ENCODE assay signal across 1 cellular context in genomic region chr12:64759035-64759894, GRCh38.
TF ChIP-seq lines count a peak whose summit lies in the region.

Gene GNS, minus strand, starts transcription at chr12:64759406. Its CDS starts 130 bp downstream, at chr12:64759276.

TF ChIP-seq in HepG2, 621 proteins besides CTCF, POLR2A, EP300 and RAD21 (continued from another document and continues in another):
- TF ChIP-seq, protein P1, sequence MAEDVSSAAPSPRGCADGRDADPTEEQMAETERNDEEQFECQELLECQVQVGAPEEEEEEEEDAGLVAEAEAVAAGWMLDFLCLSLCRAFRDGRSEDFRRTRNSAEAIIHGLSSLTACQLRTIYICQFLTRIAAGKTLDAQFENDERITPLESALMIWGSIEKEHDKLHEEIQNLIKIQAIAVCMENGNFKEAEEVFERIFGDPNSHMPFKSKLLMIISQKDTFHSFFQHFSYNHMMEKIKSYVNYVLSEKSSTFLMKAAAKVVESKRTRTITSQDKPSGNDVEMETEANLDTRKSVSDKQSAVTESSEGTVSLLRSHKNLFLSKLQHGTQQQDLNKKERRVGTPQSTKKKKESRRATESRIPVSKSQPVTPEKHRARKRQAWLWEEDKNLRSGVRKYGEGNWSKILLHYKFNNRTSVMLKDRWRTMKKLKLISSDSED (CRISPR knock-in tag; IDR thresholded peaks at IDR 0.05), result no peak
- TF ChIP-seq STAT5B (CRISPR knock-in tag; IDR thresholded peaks at IDR 0.05), result no peak
- peak; percentile 66; the same call in 1 of the 2 replicates for TF ChIP-seq ZSCAN25 (CRISPR knock-in tag; IDR thresholded peaks at IDR 0.05)
- TF ChIP-seq, protein P2, sequence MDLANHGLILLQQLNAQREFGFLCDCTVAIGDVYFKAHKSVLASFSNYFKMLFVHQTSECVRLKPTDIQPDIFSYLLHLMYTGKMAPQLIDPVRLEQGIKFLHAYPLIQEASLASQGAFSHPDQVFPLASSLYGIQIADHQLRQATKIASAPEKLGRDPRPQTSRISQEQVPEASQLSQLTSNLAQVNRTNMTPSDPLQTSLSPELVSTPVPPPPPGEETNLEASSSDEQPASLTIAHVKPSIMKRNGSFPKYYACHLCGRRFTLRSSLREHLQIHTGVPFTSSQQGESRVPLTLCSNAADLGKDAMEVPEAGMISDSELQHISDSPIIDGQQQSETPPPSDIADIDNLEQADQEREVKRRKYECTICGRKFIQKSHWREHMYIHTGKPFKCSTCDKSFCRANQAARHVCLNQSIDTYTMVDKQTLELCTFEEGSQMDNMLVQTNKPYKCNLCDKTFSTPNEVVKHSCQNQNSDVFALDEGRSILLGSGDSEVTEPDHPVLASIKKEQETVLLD (CRISPR knock-in tag; IDR thresholded peaks at IDR 0.05; ENCODE audit: low read depth), result peak; percentile 100
- peak; percentile 61 for TF ChIP-seq ARID5B (CRISPR knock-in tag; IDR thresholded peaks at IDR 0.05)
- TF ChIP-seq MLXIP (CRISPR knock-in tag; IDR thresholded peaks at IDR 0.05; ENCODE audit: borderline replicate concordance), result peak; percentile 65; the same call in 1 of the 2 replicates
- TF ChIP-seq HDAC1 (CRISPR knock-in tag; IDR thresholded peaks at IDR 0.05), result peak; percentile 95
- TF ChIP-seq SP1 (IDR thresholded peaks at IDR 0.05), result no peak
- TF ChIP-seq SP1 (CRISPR knock-in tag; IDR thresholded peaks at IDR 0.05), result peak; percentile 97
- peak; percentile 48 for TF ChIP-seq DMAP1 (CRISPR knock-in tag; IDR thresholded peaks at IDR 0.05)
- peak; percentile 29; the same call in 1 of the 2 replicates for TF ChIP-seq BRF2 (CRISPR knock-in tag; IDR thresholded peaks at IDR 0.05)
- TF ChIP-seq ARID4A (CRISPR knock-in tag; IDR thresholded peaks at IDR 0.05; ENCODE audit: borderline replicate concordance), result peak; percentile 97
- peak; percentile 43; the same call in 1 of the 2 replicates for TF ChIP-seq ERF (CRISPR knock-in tag; IDR thresholded peaks at IDR 0.05)
- TF ChIP-seq NR2F2 (IDR thresholded peaks at IDR 0.05; ENCODE audit: borderline replicate concordance, low read depth), result peak; percentile 81
- peak; percentile 77; the same call in 1 of the 2 replicates for TF ChIP-seq ZNF136 (CRISPR knock-in tag; IDR thresholded peaks at IDR 0.05; ENCODE audit: low read depth)
- TF ChIP-seq CENPBD1 (CRISPR knock-in tag; IDR thresholded peaks at IDR 0.05; ENCODE audit: borderline replicate concordance, low read depth), result 0 out of 2 replicates have a peak, but pooled peaks have one; percentile 58
- no peak for TF ChIP-seq GABPA (IDR thresholded peaks at IDR 0.05; ENCODE audit: low read depth, low read length)
- TF ChIP-seq GABPA (CRISPR knock-in tag; IDR thresholded peaks at IDR 0.05; ENCODE audit: low read depth), result no peak
- TF ChIP-seq ZMYM2 (CRISPR knock-in tag; IDR thresholded peaks at IDR 0.05), result 0 out of 2 replicates have a peak, but pooled peaks have one; percentile 51
- no peak for TF ChIP-seq HNRNPL (IDR thresholded peaks at IDR 0.05; ENCODE audit: low read depth, low read length)
- peak; percentile 61; the same call in 1 of the 2 replicates for TF ChIP-seq SNAPC2 (CRISPR knock-in tag; IDR thresholded peaks at IDR 0.05)
- TF ChIP-seq YEATS2 (CRISPR knock-in tag; IDR thresholded peaks at IDR 0.05; ENCODE audit: borderline replicate concordance), result peak; percentile 72; the same call in 1 of the 2 replicates
- no peak for TF ChIP-seq ZNF644 (CRISPR knock-in tag; IDR thresholded peaks at IDR 0.05; ENCODE audit: low read depth)
- peak; percentile 62 for TF ChIP-seq AGO1 (IDR thresholded peaks at IDR 0.05; ENCODE audit: low read depth, low read length, poor library complexity, severe bottlenecking)
- TF ChIP-seq ZNF101 (CRISPR knock-in tag; IDR thresholded peaks at IDR 0.05; ENCODE audit: borderline replicate concordance, low read depth), result no peak
- TF ChIP-seq CREBL2 (CRISPR knock-in tag; IDR thresholded peaks at IDR 0.05; ENCODE audit: borderline replicate concordance), result no peak
- TF ChIP-seq ARHGAP35 (CRISPR knock-in tag; IDR thresholded peaks at IDR 0.05; ENCODE audit: borderline replicate concordance), result peak; percentile 41; the same call in 1 of the 2 replicates
- TF ChIP-seq GABPB1 (CRISPR knock-in tag; IDR thresholded peaks at IDR 0.05), result peak; percentile 82
- peak; percentile 78; the same call in 1 of the 2 replicates for TF ChIP-seq ZBTB20 (CRISPR knock-in tag; IDR thresholded peaks at IDR 0.05; ENCODE audit: borderline replicate concordance, low read depth)
- TF ChIP-seq ISL2 (CRISPR knock-in tag; IDR thresholded peaks at IDR 0.05), result no peak; the same call in 1 of the 2 replicates
- no peak for TF ChIP-seq JARID2 (CRISPR knock-in tag; IDR thresholded peaks at IDR 0.05; ENCODE audit: insufficient replicate concordance)
- TF ChIP-seq ZNF629 (CRISPR knock-in tag; conservative IDR thresholded peaks at IDR 0.05), result no peak
- TF ChIP-seq ZNF225 (CRISPR knock-in tag; IDR thresholded peaks at IDR 0.05), result peak; percentile 89; the same call in 1 of the 2 replicates
- peak; percentile 53 for TF ChIP-seq ASH2L (IDR thresholded peaks at IDR 0.05; ENCODE audit: insufficient read length, low read depth, low read length)
- TF ChIP-seq ZFX (CRISPR knock-in tag; IDR thresholded peaks at IDR 0.05; ENCODE audit: low read depth), result peak; percentile 38; the same call in 1 of the 2 replicates
- TF ChIP-seq KLF15 (CRISPR knock-in tag; IDR thresholded peaks at IDR 0.05; ENCODE audit: borderline replicate concordance), result 0 out of 2 replicates have a peak, but pooled peaks have one; percentile 58
- TF ChIP-seq HMGXB4 (CRISPR knock-in tag; IDR thresholded peaks at IDR 0.05; ENCODE audit: borderline replicate concordance in 1 of 2, low read depth in 1 of 2), result peak in 1 of 2 experiments; percentile 53; a peak in 1 of 4 replicates
- peak; percentile 76 for TF ChIP-seq THAP11 (CRISPR knock-in tag; IDR thresholded peaks at IDR 0.05)
- peak; percentile 67; the same call in 1 of the 2 replicates for TF ChIP-seq UBTF (CRISPR knock-in tag; IDR thresholded peaks at IDR 0.05)
- TF ChIP-seq KDM2A (CRISPR knock-in tag; IDR thresholded peaks at IDR 0.05; ENCODE audit: borderline replicate concordance, low read depth), result peak; percentile 91
